ENCODE assay signal across 1 cellular context in genomic region chr11:86374121-86374520, GRCh38.
TF ChIP-seq lines count a peak whose summit lies in the region.

No MANE protein-coding gene starts in this region.

TF ChIP-seq in WTC11, 78 proteins besides CTCF, POLR2A, EP300 and RAD21 (continued from another document):
- TF ChIP-seq AFF4 (CRISPR knock-in tag; IDR thresholded peaks at IDR 0.05; ENCODE audit: borderline replicate concordance) (no peak), ZNF425 (CRISPR knock-in tag; conservative IDR thresholded peaks at IDR 0.05) (no peak), USF1 (CRISPR knock-in tag; IDR thresholded peaks at IDR 0.05) (no peak), FOXP4 (CRISPR knock-in tag; IDR thresholded peaks at IDR 0.05) (no peak), TCF7 (CRISPR knock-in tag; IDR thresholded peaks at IDR 0.05; ENCODE audit: low read depth) (no peak), NR3C1 (CRISPR knock-in tag; conservative IDR thresholded peaks at IDR 0.05; ENCODE audit: low read depth) (no peak)
